Comparison of ENCODE assay signal across 1 cellular context in genomic region chr2:188199716-188200128, GRCh38.
TF ChIP-seq lines count a peak whose summit lies in the region.

No MANE protein-coding gene starts in this region.

TF ChIP-seq in SK-N-SH treated with all-trans-retinoic acid at 6 μM for 48 hours, 23 proteins besides CTCF, POLR2A, EP300 and RAD21 (continued from another document):
- TF ChIP-seq, protein P1, sequence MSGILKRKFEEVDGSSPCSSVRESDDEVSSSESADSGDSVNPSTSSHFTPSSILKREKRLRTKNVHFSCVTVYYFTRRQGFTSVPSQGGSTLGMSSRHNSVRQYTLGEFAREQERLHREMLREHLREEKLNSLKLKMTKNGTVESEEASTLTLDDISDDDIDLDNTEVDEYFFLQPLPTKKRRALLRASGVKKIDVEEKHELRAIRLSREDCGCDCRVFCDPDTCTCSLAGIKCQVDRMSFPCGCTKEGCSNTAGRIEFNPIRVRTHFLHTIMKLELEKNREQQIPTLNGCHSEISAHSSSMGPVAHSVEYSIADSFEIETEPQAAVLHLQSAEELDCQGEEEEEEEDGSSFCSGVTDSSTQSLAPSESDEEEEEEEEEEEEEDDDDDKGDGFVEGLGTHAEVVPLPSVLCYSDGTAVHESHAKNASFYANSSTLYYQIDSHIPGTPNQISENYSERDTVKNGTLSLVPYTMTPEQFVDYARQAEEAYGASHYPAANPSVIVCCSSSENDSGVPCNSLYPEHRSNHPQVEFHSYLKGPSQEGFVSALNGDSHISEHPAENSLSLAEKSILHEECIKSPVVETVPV (CRISPR knock-in tag; IDR thresholded peaks at IDR 0.05), result no peak
- TF ChIP-seq ARNTL (CRISPR knock-in tag; IDR thresholded peaks at IDR 0.05; ENCODE audit: borderline replicate concordance, low read depth) (no peak), RARB (CRISPR knock-in tag; IDR thresholded peaks at IDR 0.05) (no peak), ZFP30 (CRISPR knock-in tag; IDR thresholded peaks at IDR 0.05) (no peak), BACH2 (CRISPR knock-in tag; IDR thresholded peaks at IDR 0.05; ENCODE audit: borderline replicate concordance) (no peak), ZC3H10 (CRISPR knock-in tag; IDR thresholded peaks at IDR 0.05) (peak; percentile 51; the same call in 1 of the 2 replicates), SNAI2 (CRISPR knock-in tag; IDR thresholded peaks at IDR 0.05) (0 out of 2 replicates have a peak, but pooled peaks have one; percentile 53), ZNF70 (CRISPR knock-in tag; IDR thresholded peaks at IDR 0.05) (no peak), ZNF8 (CRISPR knock-in tag; IDR thresholded peaks at IDR 0.05) (no peak), CSDC2 (CRISPR knock-in tag; IDR thresholded peaks at IDR 0.05) (0 out of 2 replicates have a peak, but pooled peaks have one; percentile 40), TCF4 (CRISPR knock-in tag; IDR thresholded peaks at IDR 0.05; ENCODE audit: borderline replicate concordance) (no peak)
